In the genomic region with DNA sequence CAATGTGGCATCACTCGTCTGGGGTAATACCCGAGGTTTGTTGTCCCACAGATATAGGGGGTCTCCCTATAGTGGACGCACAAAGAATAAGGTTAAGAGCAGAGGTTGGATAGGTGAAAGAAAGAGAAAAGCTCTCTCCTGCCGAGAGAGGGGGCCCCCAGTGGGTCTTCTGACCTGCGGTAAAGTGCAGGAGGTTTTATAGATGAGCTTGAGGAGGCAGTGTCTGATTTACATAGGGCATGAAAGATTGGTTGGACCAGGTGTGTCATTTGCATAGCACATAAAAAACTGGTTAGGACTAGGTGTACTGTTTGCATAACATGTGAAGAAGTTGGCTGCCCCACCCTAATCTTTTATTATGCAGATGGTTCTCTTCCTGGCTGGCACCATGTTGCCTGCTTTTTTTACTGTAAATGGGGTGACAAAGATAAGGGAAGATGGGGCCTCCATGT, we compare ENCODE assay signal across 17 cellular contexts. TPM values are rescaled to one million over a fixed set of nuclear protein-coding genes. Genes with fewer than 3 reads are reported as not detected.
A peak's percentile ranks its signal among the peaks of the same experiment; 100 is the strongest.
DNase-seq lines count a peak whose midpoint lies in the region; ATAC-seq and TF ChIP-seq lines count a peak whose summit lies in the region.
"Had no signal": no experiment of that assay in that cellular context is flagged by ENCODE, and none has a peak within 500 bp of the region (broad histone marks: within the 10 kb centered on the region; RNA-seq: fewer than 3 reads in every experiment).

No MANE protein-coding gene starts in this region.

- H3K27me3 ChIP-seq in suprapubic skin (no peaks in the 10 kb centered on the region), MM.1S (replicated peaks; ENCODE audit: insufficient read depth, low read length) (no peaks in the 10 kb centered on the region)
- H3K27me3 ChIP-seq: sigmoid colon had no signal

- H3K27ac Mint-ChIP-seq in naive thymus-derived CD8-positive, alpha-beta T cell = no peak overlapping the region
- H3K27ac Mint-ChIP-seq: naive B cell had no signal

- TF ChIP-seq CTCF in epithelial cell of esophagus (IDR thresholded peaks at IDR 0.05; ENCODE audit: insufficient read depth, low read depth, low read length, missing control alignments) = no peak
- no peak for TF ChIP-seq CTCF in suprapubic skin (IDR thresholded peaks at IDR 0.05)
- no peak for TF ChIP-seq CTCF in MM.1S (IDR thresholded peaks at IDR 0.05; ENCODE audit: low read length)

- no peaks in the 10 kb centered on the region for H3K9me3 Mint-ChIP-seq in naive thymus-derived CD8-positive, alpha-beta T cell
- H3K9me3 Mint-ChIP-seq: naive B cell had no signal

- peaks cover 0 to 2% (median 0%) of the 10 kb centered on the region in 3 donors for H3K36me3 Mint-ChIP-seq in naive thymus-derived CD8-positive, alpha-beta T cell
- H3K36me3 Mint-ChIP-seq: naive B cell had no signal

- no peaks in the 10 kb centered on the region for H3K9me2 ChIP-seq in MM.1S (replicated peaks; ENCODE audit: insufficient read depth, low read length)

- H3K27me3 Mint-ChIP-seq in naive thymus-derived CD8-positive, alpha-beta T cell = no peaks in the 10 kb centered on the region

- WGBS in suprapubic skin = 11% methylated on average over 5 of the region's 5 CpGs

- H4K20me1 ChIP-seq in MM.1S (ENCODE audit: insufficient read depth, low read length) = no peaks in the 10 kb centered on the region

- H3F3A ChIP-seq in MM.1S (ENCODE audit: insufficient read depth, low read length) = no peaks in the 10 kb centered on the region

- DNase-seq in NCI-H187 treated with DMSO at 0.1 percent for 48 hours (lab: John Stamatoyannopoulos, UW) (peak; percentile 21), NCI-H187 (lab: John Stamatoyannopoulos, UW) (no peak), NCI-H510A treated with DMSO at 0.1 percent for 48 hours (lab: John Stamatoyannopoulos, UW) (peak; percentile 40), epithelial cell of esophagus (ENCODE audit: low read depth) (peak; percentile 89), suprapubic skin (ENCODE audit: low spot score in 2 of 2) (no peak), SK-N-DZ (ENCODE audit: low spot score) (no peak), MM.1S (no peak)
- no peak for DNase-seq in naive thymus-derived CD8-positive, alpha-beta T cell
- DNase-seq: activated CD4-positive, alpha-beta T cell treated with anti-CD3 and anti-CD28 coated beads, Interleukin-2, amount 50 U/mL, for 4 hours; activated naive CD4-positive, alpha-beta T cell treated with anti-CD3 and anti-CD28 coated beads, Interleukin-2, amount 50 U/mL, for 16 hours; Kasumi-1; naive B cell; sigmoid colon; T-helper 2 cell had no signal

- peaks cover 16% of the 10 kb centered on the region for H3K4me1 ChIP-seq in suprapubic skin
- H3K4me1 ChIP-seq in MM.1S (ENCODE audit: low read length) = peaks cover 10% of the 10 kb centered on the region; the same call in 1 of the 2 replicates
- H3K4me1 ChIP-seq: A549, sigmoid colon had no signal

- H3K27ac ChIP-seq in suprapubic skin (peak overlapping the region; percentile 42), MM.1S (ENCODE audit: low read length) (no peak overlapping the region)
- H3K27ac ChIP-seq: A549, sigmoid colon, thoracic aorta had no signal

- no peak overlapping the region for H3K4me2 ChIP-seq in MM.1S (ENCODE audit: low read depth, low read length)
- H3K4me2 ChIP-seq: A549 had no signal

- ATAC-seq in naive thymus-derived CD8-positive, alpha-beta T cell = no peak
- ATAC-seq: A549 had no signal

- H3K9me3 ChIP-seq in suprapubic skin (no peaks in the 10 kb centered on the region), MM.1S (replicated peaks; ENCODE audit: insufficient read depth, low read length) (no peaks in the 10 kb centered on the region)
- H3K9me3 ChIP-seq: A549, sigmoid colon, thoracic aorta had no signal

- no peaks in the 10 kb centered on the region for H3K79me2 ChIP-seq in MM.1S (ENCODE audit: low read length)

- TF ChIP-seq POLR2A in suprapubic skin (IDR thresholded peaks at IDR 0.05) = no peak

- H3K36me3 ChIP-seq in suprapubic skin (no peaks in the 10 kb centered on the region), MM.1S (replicated peaks; ENCODE audit: insufficient read depth, low read length) (no peaks in the 10 kb centered on the region)
- H3K36me3 ChIP-seq: sigmoid colon, thoracic aorta had no signal

- no peak overlapping the region for H3K9ac ChIP-seq in MM.1S (ENCODE audit: low read length)

- no peak for TF ChIP-seq EP300 in suprapubic skin (IDR thresholded peaks at IDR 0.05)

- POLR2A ChIA-PET in naive thymus-derived CD8-positive, alpha-beta T cell (lab: Charles Lee) = no interaction called here

- H3K4me3 ChIP-seq in epithelial cell of esophagus (ENCODE audit: low read length) = no peak overlapping the region
- no peak overlapping the region for H3K4me3 ChIP-seq in suprapubic skin
- H3K4me3 ChIP-seq in MM.1S (ENCODE audit: low read length) = no peak overlapping the region
- H3K4me3 ChIP-seq: A549, sigmoid colon, thoracic aorta had no signal

- H3K4me3 Mint-ChIP-seq in naive thymus-derived CD8-positive, alpha-beta T cell = no peak overlapping the region
- H3K4me3 Mint-ChIP-seq: naive B cell had no signal

- H2AFZ ChIP-seq in MM.1S (ENCODE audit: low read length) = no peak overlapping the region

- peaks cover 4 to 6% (median 5%) of the 10 kb centered on the region in 4 donors for H3K4me1 Mint-ChIP-seq in naive thymus-derived CD8-positive, alpha-beta T cell

RNA-seq across cellular contexts. Expression of gene CYP3A43, which starts 11.8 kb away (rescaled TPM):
- not detected for total RNA-seq in suprapubic skin
- not detected in 2 replicates for polyA plus RNA-seq in SK-N-DZ (2014; cell fraction: cytosol; rRNA removed)
- polyA plus RNA-seq in SK-N-DZ (2014; cell fraction: nucleus; rRNA removed) = not detected in 2 replicates
- total RNA-seq in naive thymus-derived CD8-positive, alpha-beta T cell = under 1 TPM in 1 of 2 experiments, not detected in 1; 0.44 TPM
- polyA plus RNA-seq in naive thymus-derived CD8-positive, alpha-beta T cell = not detected
- total RNA-seq: cerebellum had no signal
- polyA plus RNA-seq: A549, sigmoid colon had no signal

RNA-seq across cellular contexts. Expression of gene OR2AE1, which starts 37.2 kb away (rescaled TPM):
- 1 to 10 TPM in 1 of 4 donors, not detected in 3; 1.5 TPM for total RNA-seq in suprapubic skin
- polyA plus RNA-seq in SK-N-DZ (2014; cell fraction: cytosol; rRNA removed) = not detected in 2 replicates
- not detected in 2 replicates for polyA plus RNA-seq in SK-N-DZ (2014; cell fraction: nucleus; rRNA removed)
- total RNA-seq in naive thymus-derived CD8-positive, alpha-beta T cell = 1 to 10 TPM; 1.1 to 1.3 TPM
- polyA plus RNA-seq in naive thymus-derived CD8-positive, alpha-beta T cell = not detected
- total RNA-seq: sigmoid colon had no signal

RNA-seq across cellular contexts. Expression of gene CYP3A4, which starts 55.6 kb away (rescaled TPM):
- 1 to 10 TPM; 2.3 to 7.8 (median 4.4) TPM for total RNA-seq in suprapubic skin
- polyA plus RNA-seq in SK-N-DZ (2014; cell fraction: cytosol; rRNA removed) = not detected in 2 replicates
- not detected in 2 replicates for polyA plus RNA-seq in SK-N-DZ (2014; cell fraction: nucleus; rRNA removed)
- total RNA-seq in naive thymus-derived CD8-positive, alpha-beta T cell = not detected
- polyA plus RNA-seq in naive thymus-derived CD8-positive, alpha-beta T cell = under 1 TPM in 1 of 3 donors, not detected in 2; 0.14 TPM
- total RNA-seq: cerebellum, sigmoid colon, thoracic aorta had no signal

Comparison
In these comparisons a context has a peak if more than half of its experiments do, and no peak if none do; other contexts are left out.
1. DNase-seq: peak in NCI-H187 treated with DMSO at 0.1 percent for 48 hours (single experiment), NCI-H510A treated with DMSO at 0.1 percent for 48 hours (single experiment) and epithelial cell of esophagus (single experiment); none in NCI-H187 (0 of 2), suprapubic skin (0 of 2), SK-N-DZ (single experiment), MM.1S (single experiment) and naive thymus-derived CD8-positive, alpha-beta T cell (0 of 10).